ENCODE assay signal across 7 cellular contexts in genomic region chr6:26459023-26459810, GRCh38. TPM values are rescaled to one million over a fixed set of nuclear protein-coding genes. Genes with fewer than 3 reads are reported as not detected.
DNase-seq lines count a peak whose midpoint lies in the region; ATAC-seq and TF ChIP-seq lines count a peak whose summit lies in the region.
"Had no signal": no experiment of that assay in that cellular context is flagged by ENCODE, and none has a peak within 500 bp of the region (broad histone marks: within the 10 kb centered on the region; RNA-seq: fewer than 3 reads in every experiment).

No MANE protein-coding gene starts in this region.

- H3K9me3 ChIP-seq in stomach: no peaks in the 10 kb centered on the region

- peak overlapping the region; percentile 21 for H3K27ac Mint-ChIP-seq in activated CD8-positive, alpha-beta memory T cell treated with anti-CD3 and anti-CD28 coated beads, Interleukin-2, amount 10 ng/mL, durations not matched to agents 7 days and 5 days

- WGBS in stomach, 5 donors: 79 to 86% (median 82%) methylated on average over 16 of the region's 16 CpGs

- no peak for TF ChIP-seq CTCF in epithelial cell of esophagus (IDR thresholded peaks at IDR 0.05; ENCODE audit: insufficient read depth, low read depth, low read length, missing control alignments)
- no peak for TF ChIP-seq CTCF in stomach (IDR thresholded peaks at IDR 0.05)

- no peak for DNase-seq in activated CD8-positive, alpha-beta memory T cell treated with anti-CD3 and anti-CD28 coated beads, Interleukin-2, amount 10 ng/mL, durations not matched to agents 7 days and 5 days
- no peak for DNase-seq in activated CD8-positive, alpha-beta memory T cell treated with anti-CD3 and anti-CD28 coated beads for 24 hours
- DNase-seq in epithelial cell of esophagus (ENCODE audit: low read depth): peak; percentile 30
- DNase-seq in stomach: no peak
- DNase-seq in islet precursor cell: no peak
- DNase-seq in DMS53 treated with DMSO at 0.1 percent for 48 hours (lab: John Stamatoyannopoulos, UW; ENCODE audit: unreplicated experiment): no peak
- DNase-seq: AML-193 had no signal

- peak overlapping the region; percentile 10 for H3K4me3 ChIP-seq in epithelial cell of esophagus (ENCODE audit: low read length)
- peak overlapping the region; percentile 63 to 83 (median 76) for H3K4me3 ChIP-seq in stomach

- TF ChIP-seq POLR2A in stomach (IDR thresholded peaks at IDR 0.05): no peak

- TF ChIP-seq EP300 in stomach (IDR thresholded peaks at IDR 0.05): no peak

- CTCF ChIA-PET in activated CD8-positive, alpha-beta memory T cell treated with anti-CD3 and anti-CD28 coated beads, Interleukin-2, amount 10 ng/mL, durations not matched to agents 7 days and 5 days (lab: Charles Lee): no interaction called here

- H3K4me1 Mint-ChIP-seq in activated CD8-positive, alpha-beta memory T cell treated with anti-CD3 and anti-CD28 coated beads, Interleukin-2, amount 10 ng/mL, durations not matched to agents 7 days and 5 days: peaks cover 53% of the 10 kb centered on the region

- no peaks in the 10 kb centered on the region for H3K27me3 Mint-ChIP-seq in activated CD8-positive, alpha-beta memory T cell treated with anti-CD3 and anti-CD28 coated beads, Interleukin-2, amount 10 ng/mL, durations not matched to agents 7 days and 5 days

- peaks cover 34 to 59% (median 44%) of the 10 kb centered on the region in 4 donors for H3K4me1 ChIP-seq in stomach

- no peak overlapping the region for H3K27ac ChIP-seq in stomach

- H3K36me3 ChIP-seq in stomach: peaks cover 28 to 44% (median 36%) of the 10 kb centered on the region in 4 donors

- intact Hi-C loops in stomach (cut with DNase I; ENCODE audit: low total_unique reads): no loop called here

- peaks cover 42% of the 10 kb centered on the region for H3K36me3 Mint-ChIP-seq in activated CD8-positive, alpha-beta memory T cell treated with anti-CD3 and anti-CD28 coated beads, Interleukin-2, amount 10 ng/mL, durations not matched to agents 7 days and 5 days

- no peaks in the 10 kb centered on the region for H3K9me3 Mint-ChIP-seq in activated CD8-positive, alpha-beta memory T cell treated with anti-CD3 and anti-CD28 coated beads, Interleukin-2, amount 10 ng/mL, durations not matched to agents 7 days and 5 days (ENCODE audit: low read depth)

- H3K27me3 ChIP-seq in stomach: no peaks in the 10 kb centered on the region

- peak overlapping the region; percentile 55 for H3K4me3 Mint-ChIP-seq in activated CD8-positive, alpha-beta memory T cell treated with anti-CD3 and anti-CD28 coated beads, Interleukin-2, amount 10 ng/mL, durations not matched to agents 7 days and 5 days

- ATAC-seq in activated CD8-positive, alpha-beta memory T cell treated with anti-CD3 and anti-CD28 coated beads, Interleukin-2, amount 10 ng/mL, durations not matched to agents 7 days and 5 days: no peak

RNA-seq across cellular contexts. Expression of gene BTN2A1, which starts 1.5 kb away (rescaled TPM):
- total RNA-seq in activated CD8-positive, alpha-beta memory T cell treated with anti-CD3 and anti-CD28 coated beads, Interleukin-2, amount 10 ng/mL, durations not matched to agents 7 days and 5 days: 10 to 100 TPM; 25.1 to 26.5 TPM
- 10 to 100 TPM in 3 of 5 donors, 1 to 10 TPM in 2; 2.9 to 16.9 (median 14.6) TPM for total RNA-seq in stomach
- polyA plus RNA-seq in stomach: 10 to 100 TPM in 1 of 3 donors, 1 to 10 TPM in 2; 7.0 to 14.2 (median 7.2) TPM

RNA-seq across cellular contexts. Expression of gene BTN3A3, which starts 18.9 kb away (rescaled TPM):
- total RNA-seq in activated CD8-positive, alpha-beta memory T cell treated with anti-CD3 and anti-CD28 coated beads, Interleukin-2, amount 10 ng/mL, durations not matched to agents 7 days and 5 days: 10 to 100 TPM; 50.1 to 63.9 TPM
- 10 to 100 TPM in 3 of 5 donors, 1 to 10 TPM in 2; 7.4 to 77.2 (median 12.5) TPM for total RNA-seq in stomach
- polyA plus RNA-seq in stomach: 1 to 10 TPM; 2.6 to 7.6 (median 4.3) TPM

RNA-seq across cellular contexts. Expression of gene BTN1A1, which starts 40.9 kb away (rescaled TPM):
- total RNA-seq in activated CD8-positive, alpha-beta memory T cell treated with anti-CD3 and anti-CD28 coated beads, Interleukin-2, amount 10 ng/mL, durations not matched to agents 7 days and 5 days: not detected
- not detected for total RNA-seq in stomach
- polyA plus RNA-seq in stomach: not detected

RNA-seq across cellular contexts. Expression of gene BTN3A1, which starts 57.1 kb away (rescaled TPM):
- total RNA-seq in activated CD8-positive, alpha-beta memory T cell treated with anti-CD3 and anti-CD28 coated beads, Interleukin-2, amount 10 ng/mL, durations not matched to agents 7 days and 5 days: 10 to 100 TPM; 47.6 to 64.7 TPM
- total RNA-seq in stomach: 10 to 100 TPM in 4 of 5 donors, 1 to 10 TPM in 1; 8.9 to 76.5 (median 23.9) TPM
- polyA plus RNA-seq in stomach: 10 to 100 TPM in 1 of 3 donors, 1 to 10 TPM in 2; 3.4 to 11.0 (median 5.2) TPM
